In the genomic region with DNA sequence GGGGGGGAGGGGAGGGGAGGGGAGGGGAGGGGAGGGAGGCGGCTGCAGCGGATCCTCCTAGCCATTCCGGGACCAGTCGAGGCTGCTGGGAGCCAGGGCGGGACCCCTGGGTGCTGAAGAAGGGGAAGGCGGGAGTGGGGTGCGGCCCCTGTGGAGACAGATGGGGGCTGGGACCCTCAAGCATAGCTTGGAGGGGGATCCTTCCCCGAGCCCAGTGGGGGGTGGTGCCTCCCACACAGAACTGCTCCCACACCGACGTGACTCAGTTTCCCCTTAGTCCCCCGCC, we compare ENCODE assay signal across 8 cellular contexts.
DNase-seq lines count a peak whose midpoint lies in the region; TF ChIP-seq lines count a peak whose summit lies in the region.

No MANE protein-coding gene starts in this region.

- peak overlapping the region; percentile 74 for H3K4me3 ChIP-seq in HUES48 (ENCODE audit: low read depth, low read length)
- H3K4me3 ChIP-seq in cardiac fibroblast (replicated peaks in 1 of 2; ENCODE audit: low read depth in 2 of 2, low read length in 2 of 2) = peak overlapping the region; percentile 86 to 87
- H3K4me3 ChIP-seq in muscle layer of duodenum (ENCODE audit: low read depth in 1 of 2, low read length in 2 of 2) = peak overlapping the region; percentile 60 to 88

- in situ Hi-C loops in ACHN (cut with HindIII; ENCODE audit: low pct_ligation_motif_present, low pct_unique_long_range_greater_than_20kb, low sequenced_read_pairs) = no loop called here

- TF ChIP-seq CTCF in 22Rv1 (IDR thresholded peaks at IDR 0.05) (no peak), cardiac fibroblast (IDR thresholded peaks at IDR 0.05; ENCODE audit: low read depth, low read length) (no peak)

- H3K4me1 ChIP-seq in HUES48 (ENCODE audit: control insufficient read depth, insufficient read depth, low read length) = peaks cover 41% of the 10 kb centered on the region
- peaks cover 23 to 66% of the 10 kb centered on the region in 2 donors for H3K4me1 ChIP-seq in muscle layer of duodenum (ENCODE audit: control insufficient read depth in 1 of 2, insufficient read depth in 2 of 2, low read length in 2 of 2)

- H3K27ac ChIP-seq in 22Rv1 = peak overlapping the region; percentile 81
- peak overlapping the region; percentile 98 for H3K27ac ChIP-seq in HUES48 (ENCODE audit: low read depth, low read length)
- peak overlapping the region; percentile 39 for H3K27ac ChIP-seq in muscle layer of duodenum (ENCODE audit: low read length)

- peak overlapping the region; percentile 88 for H3K9ac ChIP-seq in HUES48 (ENCODE audit: low read depth, low read length)

- H3K9me3 ChIP-seq in HUES48 (ENCODE audit: control insufficient read depth, insufficient read depth, low read length) = no peaks in the 10 kb centered on the region
- no peaks in the 10 kb centered on the region for H3K9me3 ChIP-seq in muscle layer of duodenum (ENCODE audit: control insufficient read depth in 1 of 2, low read length in 2 of 2)

- H3K27me3 ChIP-seq in HUES48 (ENCODE audit: control insufficient read depth, insufficient read depth, low read length) (peaks cover 16% of the 10 kb centered on the region), muscle layer of duodenum (ENCODE audit: low read depth, low read length) (no peaks in the 10 kb centered on the region)

- DNase-seq in cardiac fibroblast (ENCODE audit: low read depth in 2 of 2) (no peak), HPDE6-E6E7 (ENCODE audit: extremely low spot score) (no peak), ACHN (no peak), RKO (ENCODE audit: low spot score) (no peak), NCI-H1694 treated with DMSO at 0.1 percent for 48 hours (lab: John Stamatoyannopoulos, UW) (no peak)

- peaks cover 28% of the 10 kb centered on the region for H3K36me3 ChIP-seq in HUES48 (ENCODE audit: control insufficient read depth, insufficient read depth, low read length)
- peaks cover 4 to 26% of the 10 kb centered on the region in 2 donors for H3K36me3 ChIP-seq in muscle layer of duodenum (ENCODE audit: control insufficient read depth in 1 of 2, insufficient read depth in 2 of 2, low read length in 2 of 2)

Comparison
In these comparisons a context has a peak if more than half of its experiments do, and no peak if none do; other contexts are left out.
1. H3K27ac ChIP-seq: peak in every context shown above with its lines; median percentile 98 in HUES48; 81 in 22Rv1; 39 in muscle layer of duodenum.